ENCODE assay signal across 11 cellular contexts in genomic region chr5:124790895-124791732, GRCh38. TPM values are rescaled to one million over a fixed set of nuclear protein-coding genes. Genes with fewer than 3 reads are reported as not detected.
DNase-seq lines count a peak whose midpoint lies in the region; ATAC-seq, FAIRE-seq and TF ChIP-seq lines count a peak whose summit lies in the region.
"Had no signal": no experiment of that assay in that cellular context is flagged by ENCODE, and none has a peak within 500 bp of the region (broad histone marks: within the 10 kb centered on the region; RNA-seq: fewer than 3 reads in every experiment).

No MANE protein-coding gene starts in this region.

- no TSS peak for BruUV-seq in Panc1 (replicated peaks; lab: Mats Ljungman, UMichigan)
- no TSS peak for BruUV-seq in Caco-2 (replicated peaks; lab: Mats Ljungman, UMichigan)

- H3K27me3 Mint-ChIP-seq in Caco-2 (ENCODE audit: insufficient read depth, unreplicated experiment) = no peaks in the 10 kb centered on the region
- no peaks in the 10 kb centered on the region for H3K27me3 Mint-ChIP-seq in activated CD4-positive, alpha-beta T cell treated with anti-CD3 and anti-CD28 coated beads, Interleukin-2, amount 10 ng/mL, durations not matched to agents 24 days and 14 days

- H3K27ac ChIP-seq in Panc1 (ENCODE audit: low read length) (peak overlapping the region; percentile 60; the same call in 1 of the 2 replicates), small intestine (ENCODE audit: low read depth in 1 of 2, low read length in 1 of 2) (peak overlapping the region; percentile 41 to 60)

- H3K4me3 Mint-ChIP-seq in Caco-2 (ENCODE audit: unreplicated experiment) = no peak overlapping the region
- H3K4me3 Mint-ChIP-seq in activated CD4-positive, alpha-beta T cell treated with anti-CD3 and anti-CD28 coated beads, Interleukin-2, amount 10 ng/mL, durations not matched to agents 24 days and 14 days = no peak overlapping the region

- TF ChIP-seq CTCF in Panc1 (IDR thresholded peaks at IDR 0.05) (no peak), foreskin fibroblast (IDR thresholded peaks at IDR 0.05; ENCODE audit: low read depth, low read length) (no peak), Caco-2 (IDR thresholded peaks at IDR 0.05; ENCODE audit: insufficient read depth in 1 of 2, low read depth in 1 of 2, low read length in 1 of 2, severe bottlenecking in 1 of 2, unreplicated experiment in 1 of 2) (no peak)

- no peaks in the 10 kb centered on the region for H3K36me3 Mint-ChIP-seq in Caco-2 (ENCODE audit: insufficient read depth, unreplicated experiment)
- no peaks in the 10 kb centered on the region for H3K36me3 Mint-ChIP-seq in activated CD4-positive, alpha-beta T cell treated with anti-CD3 and anti-CD28 coated beads, Interleukin-2, amount 10 ng/mL, durations not matched to agents 24 days and 14 days (ENCODE audit: low read depth)

- ATAC-seq in Panc1 (no peak), HG03039 (IDR thresholded peaks at IDR 0.05; ENCODE audit: unreplicated experiment) (no peak)

- no peak overlapping the region for H3K27ac Mint-ChIP-seq in Caco-2 (ENCODE audit: unreplicated experiment)
- no peak overlapping the region for H3K27ac Mint-ChIP-seq in activated CD4-positive, alpha-beta T cell treated with anti-CD3 and anti-CD28 coated beads, Interleukin-2, amount 10 ng/mL, durations not matched to agents 24 days and 14 days

- no peaks in the 10 kb centered on the region for H3K27me3 ChIP-seq in Panc1 (ENCODE audit: control insufficient read depth, insufficient read depth, low read length)
- H3K27me3 ChIP-seq in small intestine (ENCODE audit: control insufficient read depth in 2 of 2, insufficient read depth in 2 of 2, low read length in 2 of 2) = no peaks in the 10 kb centered on the region
- H3K27me3 ChIP-seq in Caco-2 (replicated peaks; ENCODE audit: control insufficient read depth, insufficient read depth, low read length) = no peaks in the 10 kb centered on the region

- H3K36me3 ChIP-seq in Panc1 (ENCODE audit: control insufficient read depth, insufficient read depth, low read length) = no peaks in the 10 kb centered on the region
- H3K36me3 ChIP-seq in small intestine (ENCODE audit: control insufficient read depth in 2 of 2, insufficient read depth in 2 of 2, low read length in 2 of 2) = no peaks in the 10 kb centered on the region
- H3K36me3 ChIP-seq in Caco-2 (ENCODE audit: control insufficient read depth, insufficient read depth, low read length) = no peaks in the 10 kb centered on the region

- WGBS in small intestine, 3 donors = 7 to 46% (median 24%) methylated on average over 7 of the region's 7 CpGs

- FAIRE-seq in small intestine (lab: Jason Lieb, UNC) = peak; percentile 74
- FAIRE-seq: frontal cortex had no signal

- intact Hi-C loops in Panc1 (cut with micrococcal nuclease; ENCODE audit: unreplicated experiment) = no loop called here
- intact Hi-C loops in Caco-2 (cut with micrococcal nuclease; ENCODE audit: unreplicated experiment) = no loop called here
- intact Hi-C loops in activated CD4-positive, alpha-beta T cell treated with anti-CD3 and anti-CD28 coated beads, Interleukin-2, amount 10 ng/mL, durations not matched to agents 24 days and 14 days (cut with micrococcal nuclease) = no loop called here

- no peak overlapping the region for H3K4me3 ChIP-seq in Panc1 (ENCODE audit: low read depth in 2 of 2, low read length in 2 of 2)
- H3K4me3 ChIP-seq in foreskin fibroblast (ENCODE audit: low read depth in 1 of 2, low read length in 2 of 2) = no peak overlapping the region
- H3K4me3 ChIP-seq in small intestine (ENCODE audit: low read depth in 1 of 2, low read length in 2 of 2) = no peak overlapping the region
- H3K4me3 ChIP-seq in Caco-2 (ENCODE audit: low read depth, low read length) = no peak overlapping the region

- in situ Hi-C loops in Panc1 (cut with HindIII; ENCODE audit: low pct_unique_long_range_greater_than_20kb, low sequenced_read_pairs) = no loop called here

- POLR2A ChIA-PET in Panc1 (lab: Charles Lee) (no interaction called here), Caco-2 (lab: Charles Lee) (no interaction called here)

- DNase-seq in NCI-H2196 (lab: John Stamatoyannopoulos, UW; ENCODE audit: unreplicated experiment) (peak; percentile 45), NCI-H2196 treated with DMSO at 0.1 percent for 48 hours (lab: John Stamatoyannopoulos, UW; ENCODE audit: unreplicated experiment) (no peak), Panc1 (ENCODE audit: low read depth, low spot score) (no peak), foreskin fibroblast (peak; percentile 17 to 34), small intestine (peak; percentile 96), Caco-2 (no peak)
- DNase-seq in activated CD4-positive, alpha-beta T cell treated with anti-CD3 and anti-CD28 coated beads, Interleukin-2, amount 10 ng/mL, durations not matched to agents 24 days and 14 days = no peak
- DNase-seq: NCI-H510A treated with DMSO at 0.1 percent for 48 hours had no signal

- CTCF ChIA-PET in Panc1 (lab: Charles Lee) = no interaction called here
- CTCF ChIA-PET in Caco-2 (lab: Charles Lee) = no interaction called here

- H3K4me1 ChIP-seq in Panc1 (ENCODE audit: control insufficient read depth, insufficient read depth, low read length) = no peaks in the 10 kb centered on the region; the same call in 1 of the 2 replicates
- H3K4me1 ChIP-seq in small intestine (ENCODE audit: control insufficient read depth in 2 of 2, insufficient read depth in 1 of 2, low read depth in 1 of 2, low read length in 1 of 2) = peaks cover 0 to 4% of the 10 kb centered on the region in 2 donors
- peaks cover 31% of the 10 kb centered on the region for H3K4me1 ChIP-seq in Caco-2

- H3K9me3 Mint-ChIP-seq in Caco-2 (ENCODE audit: unreplicated experiment) = no peaks in the 10 kb centered on the region
- no peaks in the 10 kb centered on the region for H3K9me3 Mint-ChIP-seq in activated CD4-positive, alpha-beta T cell treated with anti-CD3 and anti-CD28 coated beads, Interleukin-2, amount 10 ng/mL, durations not matched to agents 24 days and 14 days

- H3K9me3 ChIP-seq in Panc1 (ENCODE audit: control insufficient read depth, insufficient read depth, low read depth, low read length) (no peaks in the 10 kb centered on the region), small intestine (ENCODE audit: control insufficient read depth, low read depth) (no peaks in the 10 kb centered on the region), Caco-2 (no peaks in the 10 kb centered on the region)

- H3K4me1 Mint-ChIP-seq in Caco-2 (ENCODE audit: low read depth, unreplicated experiment) = peaks cover 11% of the 10 kb centered on the region
- no peaks in the 10 kb centered on the region for H3K4me1 Mint-ChIP-seq in activated CD4-positive, alpha-beta T cell treated with anti-CD3 and anti-CD28 coated beads, Interleukin-2, amount 10 ng/mL, durations not matched to agents 24 days and 14 days

RNA-seq across cellular contexts. Expression of gene ZNF608, which starts 44.7 kb away (rescaled TPM):
- total RNA-seq in Panc1 (2021; ENCODE audit: unreplicated experiment) (37.5 TPM), Caco-2 (2022) (17.5 and 24.0 TPM in 2 replicates)
- polyA plus RNA-seq in Panc1 (2012; ENCODE audit: insufficient read length) = 22.8 TPM
- polyA plus RNA-seq in small intestine = 10 to 100 TPM in 2 of 3 donors, 1 to 10 TPM in 1; 5.7 to 13.7 (median 11.6) TPM
- not detected in 2 replicates for total RNA-seq in activated CD4-positive, alpha-beta T cell treated with anti-CD3 and anti-CD28 coated beads, Interleukin-2, amount 10 ng/mL, durations not matched to agents 24 days and 14 days
- total RNA-seq: T-helper 2 cell treated with Interferon-gamma antibody and Interleukin-4, amounts not matched to agents 100 ng/mL and 5 ng/mL, for 36 hours had no signal

Comparison
In these comparisons a context has a peak if more than half of its experiments do, and no peak if none do; other contexts are left out.
1. DNase-seq: peak in NCI-H2196 (single experiment), foreskin fibroblast (2 of 2) and small intestine (single experiment); none in NCI-H2196 treated with DMSO at 0.1 percent for 48 hours (single experiment), Panc1 (single experiment), Caco-2 (0 of 2) and activated CD4-positive, alpha-beta T cell treated with anti-CD3 and anti-CD28 coated beads, Interleukin-2, amount 10 ng/mL, durations not matched to agents 24 days and 14 days (single experiment).
2. RNA of gene ZNF608, which starts 44.7 kb away (total RNA-seq): 37.5 TPM in Panc1 (single experiment) and 17.5 to 24.0 TPM in Caco-2; not detected in activated CD4-positive, alpha-beta T cell treated with anti-CD3 and anti-CD28 coated beads, Interleukin-2, amount 10 ng/mL, durations not matched to agents 24 days and 14 days; every median in the first group is over 10 times any median in the second.